8 cellular contexts compared by ENCODE assay signal in the genomic region with DNA sequence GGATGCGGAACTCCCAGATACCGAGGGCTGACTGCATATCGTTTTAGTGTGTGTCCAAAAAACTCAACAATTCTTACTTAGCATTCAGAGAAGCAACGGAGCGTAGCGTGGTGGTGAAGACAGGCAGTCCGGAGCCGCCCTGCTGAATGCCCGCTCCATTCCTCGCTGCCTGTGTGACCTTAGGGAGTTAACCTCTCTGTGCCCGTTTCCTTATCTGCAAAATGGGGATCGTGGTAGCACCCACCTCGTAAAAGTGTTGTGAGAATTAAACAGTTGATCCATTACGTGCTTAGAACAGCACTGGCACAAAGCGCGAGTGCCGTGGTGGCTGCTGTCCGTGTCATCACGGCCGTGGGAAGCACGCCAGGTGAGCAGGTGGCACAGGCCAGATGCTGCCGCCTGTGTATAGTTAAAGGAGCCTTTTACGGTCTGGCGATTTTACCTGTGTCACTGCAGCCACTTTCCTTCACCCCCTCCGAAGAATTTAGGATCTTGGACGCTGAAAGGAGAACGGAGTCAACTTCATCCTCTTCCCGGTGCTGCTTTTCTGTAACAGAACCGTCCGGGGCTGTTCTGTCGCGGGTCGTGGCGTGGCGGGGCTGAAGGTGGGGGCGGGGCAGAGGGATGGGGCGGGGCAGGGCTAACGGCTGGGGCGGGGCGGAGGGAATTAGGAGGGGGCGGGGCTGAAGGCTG. TPM values are rescaled to one million over a fixed set of nuclear protein-coding genes. Genes with fewer than 3 reads are reported as not detected.
DNase-seq lines count a peak whose midpoint lies in the region; ATAC-seq, FAIRE-seq and TF ChIP-seq lines count a peak whose summit lies in the region.

No MANE protein-coding gene starts in this region.

- H3K27ac ChIP-seq in caudate nucleus (ENCODE audit: low read depth, low read length) (peak overlapping the region; percentile 86), kidney (ENCODE audit: low read depth in 2 of 2, low read length in 2 of 2) (peak overlapping the region; percentile 9 to 74), small intestine (ENCODE audit: low read depth in 1 of 2, low read length in 1 of 2) (peak overlapping the region in 1 of 2 donors; percentile 71)

- no peaks in the 10 kb centered on the region for H3K9me3 ChIP-seq in kidney (ENCODE audit: control insufficient read depth in 1 of 2, low read length in 2 of 2)
- H3K9me3 ChIP-seq in small intestine (ENCODE audit: control insufficient read depth, low read depth), result no peaks in the 10 kb centered on the region

- peaks cover 0 to 2% of the 10 kb centered on the region in 2 donors for H3K27me3 ChIP-seq in small intestine (ENCODE audit: control insufficient read depth in 2 of 2, insufficient read depth in 2 of 2, low read length in 2 of 2)

- DNase-seq in NCI-H2227 (lab: John Stamatoyannopoulos, UW; ENCODE audit: unreplicated experiment) (peak; percentile 59), NCI-H2227 treated with DMSO at 0.1 percent for 48 hours (lab: John Stamatoyannopoulos, UW) (no peak), T-helper 1 cell (peak in 4 of 5 donors; percentile 22 to 46 (median 34)), caudate nucleus (lab: John Stamatoyannopoulos, UW) (peak in 39 of 61 donors; percentile 13 to 83 (median 60)), kidney (peak; percentile 90), small intestine (peak; percentile 66)

- intact Hi-C loops in kidney (cut with DNase I), result loop anchor here (10.0 kb wide), 1 partner anchor 124 kb away; no protein-coding TSS in a partner anchor

- H3K36me3 ChIP-seq in kidney (ENCODE audit: control insufficient read depth in 1 of 2, insufficient read depth in 2 of 2, low read length in 2 of 2) (no peaks in the 10 kb centered on the region), small intestine (ENCODE audit: control insufficient read depth in 2 of 2, insufficient read depth in 2 of 2, low read length in 2 of 2) (no peaks in the 10 kb centered on the region)

- WGBS in small intestine, 3 donors, result 2 to 4% (median 3%) methylated on average over 37 to 41 of the region's 41 CpGs

- no peak for TF ChIP-seq CTCF in kidney (IDR thresholded peaks at IDR 0.05; ENCODE audit: borderline replicate concordance, extremely low read depth, insufficient read depth)

- no peak for FAIRE-seq in kidney (lab: Jason Lieb, UNC)
- no peak for FAIRE-seq in small intestine (lab: Jason Lieb, UNC)

- H3K4me1 ChIP-seq in kidney (ENCODE audit: control insufficient read depth in 1 of 2, insufficient read depth in 1 of 2, low read depth in 1 of 2, low read length in 2 of 2), result peaks cover 0 to 2% of the 10 kb centered on the region in 2 donors
- no peaks in the 10 kb centered on the region for H3K4me1 ChIP-seq in small intestine (ENCODE audit: control insufficient read depth in 2 of 2, insufficient read depth in 1 of 2, low read depth in 1 of 2, low read length in 1 of 2)

- ATAC-seq in HG03439 (IDR thresholded peaks at IDR 0.05; ENCODE audit: unreplicated experiment) (peak; percentile 26), HG03457 (IDR thresholded peaks at IDR 0.05; ENCODE audit: unreplicated experiment) (no peak)

- peak overlapping the region; percentile 61 to 89 for H3K9ac ChIP-seq in kidney (ENCODE audit: low read length in 2 of 2)

- peak overlapping the region; percentile 85 to 97 for H3K4me3 ChIP-seq in kidney (ENCODE audit: low read length in 2 of 2)
- H3K4me3 ChIP-seq in small intestine (ENCODE audit: low read depth in 1 of 2, low read length in 2 of 2), result peak overlapping the region; percentile 2 to 52

RNA-seq across cellular contexts. Expression of gene CCDC110, which starts 0.9 kb away (rescaled TPM):
- 4.5 TPM for total RNA-seq in kidney
- polyA plus RNA-seq in kidney (ENCODE audit: insufficient read depth, low read depth, low replicate concordance) (2.2 TPM), small intestine (under 1 TPM in 1 of 3 donors, not detected in 2; 0.58 TPM)

RNA-seq across cellular contexts. Expression of gene UFSP2, which starts 44.9 kb away (rescaled TPM):
- 47.1 TPM for total RNA-seq in kidney
- 47.3 TPM for polyA plus RNA-seq in kidney (ENCODE audit: insufficient read depth, low read depth, low replicate concordance)
- polyA plus RNA-seq in small intestine, result 10 to 100 TPM; 14.1 to 17.8 (median 17.3) TPM
